Comparison of ENCODE assay signal across 1 cellular context in genomic region chr11:33208150-33208549, GRCh38.
TF ChIP-seq lines count a peak whose summit lies in the region.

No MANE protein-coding gene starts in this region.

TF ChIP-seq in WTC11, 78 proteins besides CTCF, POLR2A, EP300 and RAD21 (continued from another document):
- no peak for TF ChIP-seq USF2 (CRISPR knock-in tag; IDR thresholded peaks at IDR 0.05)
TF ChIP-seq in WTC11: peak in this region for 0.
